In the genomic region with DNA sequence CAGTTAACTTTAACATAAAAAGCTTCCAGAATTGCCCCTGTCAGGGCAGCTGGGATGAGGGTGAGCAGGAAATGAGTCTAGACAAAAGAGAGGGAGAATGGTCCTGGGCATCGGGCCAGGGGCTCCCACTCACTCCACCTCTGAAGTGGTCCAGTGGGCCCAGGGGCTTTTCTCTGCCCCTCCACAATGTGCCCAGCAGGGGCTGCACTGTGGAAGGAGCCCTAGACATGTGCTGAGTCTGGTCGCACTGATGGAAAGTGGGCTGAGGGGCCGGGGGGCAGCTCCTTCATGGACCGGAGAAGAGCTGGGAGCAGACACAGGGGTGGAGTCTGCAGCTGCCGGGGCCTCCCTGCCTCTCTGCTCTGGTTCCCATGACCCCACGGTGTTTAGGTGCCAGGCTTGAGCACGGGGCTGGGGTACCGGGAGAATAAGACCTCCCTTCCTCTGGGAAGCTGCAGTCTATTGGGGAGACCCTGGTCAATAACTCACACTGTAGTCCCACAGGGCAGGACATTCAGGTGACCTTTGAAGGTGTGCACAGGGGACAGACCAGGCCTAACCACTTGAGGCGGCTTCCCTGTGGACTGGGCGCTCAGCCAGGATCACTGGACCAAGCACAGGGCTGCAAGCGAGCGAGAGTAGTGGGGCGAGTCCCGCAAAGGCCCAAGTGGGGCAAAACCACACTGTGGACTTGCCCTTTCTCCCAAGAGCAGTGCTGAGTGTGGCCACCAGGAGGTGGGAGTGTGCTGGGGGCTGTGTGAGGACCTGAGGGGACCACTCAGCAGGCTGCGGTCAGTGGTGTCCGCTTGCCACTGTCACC, we compare ENCODE assay signal across 1 cellular context.
TF ChIP-seq lines count a peak whose summit lies in the region.

No MANE protein-coding gene starts in this region.

TF ChIP-seq in SK-N-SH treated with all-trans-retinoic acid at 6 μM for 48 hours, 23 proteins besides CTCF, POLR2A, EP300 and RAD21 (continued from another document):
- TF ChIP-seq, protein P1, sequence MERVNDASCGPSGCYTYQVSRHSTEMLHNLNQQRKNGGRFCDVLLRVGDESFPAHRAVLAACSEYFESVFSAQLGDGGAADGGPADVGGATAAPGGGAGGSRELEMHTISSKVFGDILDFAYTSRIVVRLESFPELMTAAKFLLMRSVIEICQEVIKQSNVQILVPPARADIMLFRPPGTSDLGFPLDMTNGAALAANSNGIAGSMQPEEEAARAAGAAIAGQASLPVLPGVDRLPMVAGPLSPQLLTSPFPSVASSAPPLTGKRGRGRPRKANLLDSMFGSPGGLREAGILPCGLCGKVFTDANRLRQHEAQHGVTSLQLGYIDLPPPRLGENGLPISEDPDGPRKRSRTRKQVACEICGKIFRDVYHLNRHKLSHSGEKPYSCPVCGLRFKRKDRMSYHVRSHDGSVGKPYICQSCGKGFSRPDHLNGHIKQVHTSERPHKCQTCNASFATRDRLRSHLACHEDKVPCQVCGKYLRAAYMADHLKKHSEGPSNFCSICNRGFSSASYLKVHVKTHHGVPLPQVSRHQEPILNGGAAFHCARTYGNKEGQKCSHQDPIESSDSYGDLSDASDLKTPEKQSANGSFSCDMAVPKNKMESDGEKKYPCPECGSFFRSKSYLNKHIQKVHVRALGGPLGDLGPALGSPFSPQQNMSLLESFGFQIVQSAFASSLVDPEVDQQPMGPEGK (CRISPR knock-in tag; IDR thresholded peaks at IDR 0.05; ENCODE audit: borderline replicate concordance), result no peak
- 0 out of 2 replicates have a peak, but pooled peaks have one; percentile 35 for TF ChIP-seq ZNF70 (CRISPR knock-in tag; IDR thresholded peaks at IDR 0.05)
TF ChIP-seq in SK-N-SH treated with all-trans-retinoic acid at 6 μM for 48 hours: peak in this region for 1.
